In genomic region chr11:86067230-86068137, GRCh38 we compare ENCODE assay signal across 8 cellular contexts. TPM values are rescaled to one million over a fixed set of nuclear protein-coding genes. Genes with fewer than 3 reads are reported as not detected.
DNase-seq lines count a peak whose midpoint lies in the region; ATAC-seq lines count a peak whose summit lies in the region.

No MANE protein-coding gene starts in this region.

- peaks cover 50% of the 10 kb centered on the region for H3K4me1 Mint-ChIP-seq in stimulated activated naive CD8-positive, alpha-beta T cell treated with anti-CD3 and anti-CD28 coated beads, Interleukin-15, Interleukin-2, amounts not matched to agents 100 ng/mL and 50 ng/mL, for 24 hours (ENCODE audit: low read depth)
- H3K4me1 Mint-ChIP-seq in natural killer cell treated with Interleukin-12 subunit alpha and Interleukin-12 subunit beta and Interleukin-15 and Interleukin-18, amount 100 ng/mL, for 72 hours (ENCODE audit: low read depth in 2 of 2), result peaks cover 34 to 47% of the 10 kb centered on the region in 2 donors

- H3K4me1 ChIP-seq in endocrine pancreas (ENCODE audit: control insufficient read depth, insufficient read depth, low read length), result peaks cover 14% of the 10 kb centered on the region

- H3K36me3 ChIP-seq in endocrine pancreas (ENCODE audit: control insufficient read depth, insufficient read depth, low read length), result no peaks in the 10 kb centered on the region

- peak overlapping the region; percentile 96 for H3K4me3 Mint-ChIP-seq in stimulated activated naive CD8-positive, alpha-beta T cell treated with anti-CD3 and anti-CD28 coated beads, Interleukin-15, Interleukin-2, amounts not matched to agents 100 ng/mL and 50 ng/mL, for 24 hours
- peak overlapping the region; percentile 99 for H3K4me3 Mint-ChIP-seq in natural killer cell treated with Interleukin-12 subunit alpha and Interleukin-12 subunit beta and Interleukin-15 and Interleukin-18, amount 100 ng/mL, for 72 hours

- H3K9me3 ChIP-seq in endocrine pancreas (ENCODE audit: control insufficient read depth, low read length), result no peaks in the 10 kb centered on the region

- H3K4me3 ChIP-seq in endocrine pancreas (ENCODE audit: control insufficient read depth, insufficient read depth, low read length), result peak overlapping the region; percentile 99

- H3K36me3 Mint-ChIP-seq in stimulated activated naive CD8-positive, alpha-beta T cell treated with anti-CD3 and anti-CD28 coated beads, Interleukin-15, Interleukin-2, amounts not matched to agents 100 ng/mL and 50 ng/mL, for 24 hours (ENCODE audit: low read depth), result peaks cover 34% of the 10 kb centered on the region
- peaks cover 26% of the 10 kb centered on the region for H3K36me3 Mint-ChIP-seq in natural killer cell treated with Interleukin-12 subunit alpha and Interleukin-12 subunit beta and Interleukin-15 and Interleukin-18, amount 100 ng/mL, for 72 hours

- no peak for DNase-seq in stimulated activated naive CD8-positive, alpha-beta T cell treated with anti-CD3 and anti-CD28 coated beads, Interleukin-15, Interleukin-2, amounts not matched to agents 100 U/mL and 50 U/mL, for 24 hours
- DNase-seq in SIG-M5 (lab: John Stamatoyannopoulos, UW), result peak; percentile 13
- DNase-seq in natural killer cell treated with Interleukin-12 subunit alpha and Interleukin-12 subunit beta and Interleukin-15 and Interleukin-18, amount 100 ng/mL, for 72 hours (ENCODE audit: low spot score), result no peak

- peak overlapping the region; percentile 95 for H3K27ac Mint-ChIP-seq in stimulated activated naive CD8-positive, alpha-beta T cell treated with anti-CD3 and anti-CD28 coated beads, Interleukin-15, Interleukin-2, amounts not matched to agents 100 ng/mL and 50 ng/mL, for 24 hours
- H3K27ac Mint-ChIP-seq in natural killer cell treated with Interleukin-12 subunit alpha and Interleukin-12 subunit beta and Interleukin-15 and Interleukin-18, amount 100 ng/mL, for 72 hours, result peak overlapping the region; percentile 93 to 94

- no peak for ATAC-seq in stimulated activated naive CD8-positive, alpha-beta T cell treated with anti-CD3 and anti-CD28 coated beads, Interleukin-15, Interleukin-2, amounts not matched to agents 100 U/mL and 50 U/mL, for 24 hours
- ATAC-seq in natural killer cell treated with Interleukin-12 subunit alpha and Interleukin-12 subunit beta and Interleukin-15 and Interleukin-18, amount 100 ng/mL, for 72 hours, result no peak
- ATAC-seq in GM21825 (IDR thresholded peaks at IDR 0.05; ENCODE audit: unreplicated experiment) (no peak), GM21619 (IDR thresholded peaks at IDR 0.05; ENCODE audit: unreplicated experiment) (no peak), HG02852 (IDR thresholded peaks at IDR 0.05; ENCODE audit: unreplicated experiment) (no peak)

- H3K27me3 Mint-ChIP-seq in stimulated activated naive CD8-positive, alpha-beta T cell treated with anti-CD3 and anti-CD28 coated beads, Interleukin-15, Interleukin-2, amounts not matched to agents 100 ng/mL and 50 ng/mL, for 24 hours, result no peaks in the 10 kb centered on the region
- H3K27me3 Mint-ChIP-seq in natural killer cell treated with Interleukin-12 subunit alpha and Interleukin-12 subunit beta and Interleukin-15 and Interleukin-18, amount 100 ng/mL, for 72 hours, result no peaks in the 10 kb centered on the region

- no peaks in the 10 kb centered on the region for H3K9me3 Mint-ChIP-seq in stimulated activated naive CD8-positive, alpha-beta T cell treated with anti-CD3 and anti-CD28 coated beads, Interleukin-15, Interleukin-2, amounts not matched to agents 100 ng/mL and 50 ng/mL, for 24 hours
- no peaks in the 10 kb centered on the region for H3K9me3 Mint-ChIP-seq in natural killer cell treated with Interleukin-12 subunit alpha and Interleukin-12 subunit beta and Interleukin-15 and Interleukin-18, amount 100 ng/mL, for 72 hours

- no peaks in the 10 kb centered on the region for H3K27me3 ChIP-seq in endocrine pancreas (ENCODE audit: control insufficient read depth, insufficient read depth, low read length)

- peak overlapping the region; percentile 99 for H3K9ac ChIP-seq in endocrine pancreas (ENCODE audit: control insufficient read depth, insufficient read depth, low read length)

RNA-seq across cellular contexts. Expression of gene PICALM, which starts 1.4 kb away (rescaled TPM):
- 100 to 1,000 TPM; 208 to 223 TPM for total RNA-seq in natural killer cell treated with Interleukin-12 subunit alpha and Interleukin-12 subunit beta and Interleukin-15 and Interleukin-18, amount 100 ng/mL, for 72 hours
